In the genomic region with DNA sequence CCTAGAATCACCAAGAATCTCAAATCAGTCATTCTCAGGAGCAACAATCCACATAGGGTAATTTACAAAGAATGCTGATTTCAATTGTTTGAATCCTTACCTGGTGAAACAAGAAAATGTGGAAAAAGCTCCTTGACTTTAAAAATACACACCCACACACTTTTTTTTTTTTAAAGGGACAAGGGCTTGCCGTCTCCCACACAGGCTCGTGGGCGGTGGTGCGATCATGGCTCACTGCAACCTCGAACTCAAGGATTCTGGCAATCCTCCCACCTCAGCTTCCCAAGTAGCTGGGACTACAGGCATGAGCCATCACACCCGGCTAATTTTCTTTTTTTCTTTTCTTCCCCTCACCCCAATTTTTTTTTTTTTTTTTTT, we compare ENCODE assay signal across 11 cellular contexts. TPM values are rescaled to one million over a fixed set of nuclear protein-coding genes. Genes with fewer than 3 reads are reported as not detected.
DNase-seq lines count a peak whose midpoint lies in the region; TF ChIP-seq lines count a peak whose summit lies in the region.
"Had no signal": no experiment of that assay in that cellular context is flagged by ENCODE, and none has a peak within 500 bp of the region (broad histone marks: within the 10 kb centered on the region; RNA-seq: fewer than 3 reads in every experiment).

No MANE protein-coding gene starts in this region.

- no peaks in the 10 kb centered on the region for H3K27me3 ChIP-seq in Caco-2 (replicated peaks; ENCODE audit: control insufficient read depth, insufficient read depth, low read length)

- peak overlapping the region; percentile 54 for H3K27ac ChIP-seq in VCaP

- H3K4me1 Mint-ChIP-seq in Caco-2 (ENCODE audit: low read depth, unreplicated experiment): peaks cover 82% of the 10 kb centered on the region
- peaks cover 29% of the 10 kb centered on the region for H3K4me1 Mint-ChIP-seq in progenitor cell of endocrine pancreas (ENCODE audit: low read depth)

- H3K4me3 Mint-ChIP-seq in Caco-2 (ENCODE audit: unreplicated experiment) (peak overlapping the region; percentile 78), progenitor cell of endocrine pancreas (ENCODE audit: low read depth) (peak overlapping the region; percentile 57)
- H3K4me3 Mint-ChIP-seq: CD14-positive monocyte had no signal

- TSS peak; percentile 93 for BruUV-seq in Caco-2 (replicated peaks; lab: Mats Ljungman, UMichigan)

- CTCF ChIA-PET in Caco-2 (lab: Charles Lee): interaction anchor here (0.6 to 2.2 kb wide), 13 partner anchors 12 to 542 kb away, joined by 3 to 18 read pairs (median 4); a partner anchor contains a TSS

- H3K4me1 ChIP-seq in Caco-2: peaks cover 87% of the 10 kb centered on the region

- no peak for TF ChIP-seq CTCF in Caco-2 (IDR thresholded peaks at IDR 0.05; ENCODE audit: insufficient read depth in 1 of 2, low read depth in 1 of 2, low read length in 1 of 2, severe bottlenecking in 1 of 2, unreplicated experiment in 1 of 2)
- no peak for TF ChIP-seq CTCF in VCaP (conservative IDR thresholded peaks at IDR 0.05)
- TF ChIP-seq CTCF in fibroblast of pulmonary artery (IDR thresholded peaks at IDR 0.05; ENCODE audit: low read length, missing control alignments): no peak
- no peak for TF ChIP-seq CTCF in progenitor cell of endocrine pancreas (IDR thresholded peaks at IDR 0.05; ENCODE audit: unreplicated experiment)

- POLR2A ChIA-PET in Caco-2 (lab: Charles Lee): interaction anchor here (0.6 to 2.3 kb wide), 10 partner anchors 12 to 1152 kb away, joined by 3 to 21 read pairs (median 4); a partner anchor contains a TSS

- intact Hi-C loops in Caco-2 (cut with micrococcal nuclease; ENCODE audit: unreplicated experiment): loop anchor here (10.0 kb wide), 1 partner anchor 567 kb away; a partner anchor contains a TSS

- H3K9me3 ChIP-seq in Caco-2: no peaks in the 10 kb centered on the region

- no peaks in the 10 kb centered on the region for H3K27me3 Mint-ChIP-seq in Caco-2 (ENCODE audit: insufficient read depth, unreplicated experiment)
- no peaks in the 10 kb centered on the region for H3K27me3 Mint-ChIP-seq in progenitor cell of endocrine pancreas

- no peak overlapping the region for H3K4me3 ChIP-seq in Caco-2 (ENCODE audit: low read depth, low read length)
- H3K4me3 ChIP-seq in fibroblast of pulmonary artery (replicated peaks; ENCODE audit: low read depth, low read length): no peak overlapping the region

- peak in 1 of 2 experiments; percentile 62 for DNase-seq in Caco-2
- DNase-seq in fibroblast of pulmonary artery (ENCODE audit: low read depth): peak; percentile 36
- no peak for DNase-seq in progenitor cell of endocrine pancreas (ENCODE audit: low spot score, unreplicated experiment)
- DNase-seq in stimulated activated naive CD4-positive, alpha-beta T cell treated with Interleukin-2 at 50 U/mL for 16 hours (lab: John Stamatoyannopoulos, UW): no peak
- DNase-seq in UCSD-AML1 (lab: John Stamatoyannopoulos, UW; ENCODE audit: unreplicated experiment): no peak
- DNase-seq in globus pallidus (ENCODE audit: low spot score): no peak
- no peak for DNase-seq in cerebellum (ENCODE audit: low spot score)
- DNase-seq: KBM-7, T-helper 1 cell had no signal

- peak overlapping the region; percentile 100 for H3K27ac Mint-ChIP-seq in Caco-2 (ENCODE audit: unreplicated experiment)
- peak overlapping the region; percentile 99 for H3K27ac Mint-ChIP-seq in progenitor cell of endocrine pancreas

- no peaks in the 10 kb centered on the region for H3K9me3 Mint-ChIP-seq in Caco-2 (ENCODE audit: unreplicated experiment)
- no peaks in the 10 kb centered on the region for H3K9me3 Mint-ChIP-seq in progenitor cell of endocrine pancreas (ENCODE audit: low read depth)
- H3K9me3 Mint-ChIP-seq: CD14-positive monocyte had no signal

- no peaks in the 10 kb centered on the region for H3K36me3 ChIP-seq in Caco-2 (ENCODE audit: control insufficient read depth, insufficient read depth, low read length)

- H3K36me3 Mint-ChIP-seq in Caco-2 (ENCODE audit: insufficient read depth, unreplicated experiment): peaks cover 60% of the 10 kb centered on the region
- H3K36me3 Mint-ChIP-seq in progenitor cell of endocrine pancreas (ENCODE audit: insufficient read depth): no peaks in the 10 kb centered on the region
- H3K36me3 Mint-ChIP-seq: CD14-positive monocyte had no signal

RNA-seq across cellular contexts. Expression of a gene that starts 30.7 kb away (rescaled TPM):
- total RNA-seq in Caco-2 (2022) (153 and 156 TPM in 2 replicates), progenitor cell of endocrine pancreas (29.7 and 32.9 TPM in 2 replicates), cerebellum (8.5 TPM)

RNA-seq across cellular contexts. Expression of a gene that starts 32.8 kb away (rescaled TPM):
- total RNA-seq in Caco-2 (2022) (23.1 and 29.9 TPM in 2 replicates), progenitor cell of endocrine pancreas (8.5 and 8.9 TPM in 2 replicates), cerebellum (3.4 TPM)
